In the genomic region with DNA sequence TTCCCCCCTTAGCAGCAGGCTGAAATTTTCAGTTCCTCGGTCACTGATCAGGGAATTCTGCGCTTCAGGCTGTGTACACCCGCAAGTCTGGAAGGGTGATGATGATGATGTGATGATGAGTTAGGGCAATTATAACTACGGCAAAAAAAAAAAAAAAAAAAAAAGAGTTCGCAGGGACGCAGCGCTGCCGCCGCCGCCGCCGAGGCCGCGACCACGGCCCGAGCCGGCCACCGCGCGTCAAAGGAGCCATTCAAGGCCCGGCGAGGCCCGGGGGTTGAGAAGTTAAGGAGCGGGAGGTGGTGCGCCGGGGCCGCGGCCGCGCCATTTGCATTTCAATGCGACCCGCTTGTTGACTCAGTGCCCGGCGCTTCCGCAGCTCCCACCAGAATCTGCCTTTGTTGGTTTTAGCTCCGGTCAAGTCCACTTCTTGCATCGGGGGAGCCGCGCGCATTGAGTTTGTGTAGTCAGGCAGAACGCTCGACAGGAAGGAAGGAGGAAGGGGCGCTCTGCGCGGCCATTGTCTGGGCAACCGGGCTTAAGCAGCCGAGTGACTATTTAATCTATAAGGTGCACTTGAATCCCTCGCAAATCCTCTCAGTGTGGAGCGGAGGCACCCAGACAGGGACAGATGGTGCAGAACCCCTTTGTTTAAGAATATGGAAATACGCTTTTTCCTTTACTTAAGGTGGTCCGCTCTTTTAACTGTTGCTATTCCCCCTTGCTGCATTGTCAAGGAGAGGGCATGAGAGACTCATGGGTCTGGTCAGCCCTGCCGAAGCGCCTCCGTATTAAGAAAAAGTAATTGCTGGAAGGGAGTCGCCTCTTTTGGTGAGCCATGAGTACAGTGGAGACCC, we compare ENCODE assay signal across 8 cellular contexts.
DNase-seq lines count a peak whose midpoint lies in the region; ATAC-seq, FAIRE-seq and TF ChIP-seq lines count a peak whose summit lies in the region.

No MANE protein-coding gene starts in this region.

- ATAC-seq in GM18909 (IDR thresholded peaks at IDR 0.05; ENCODE audit: poor library complexity, unreplicated experiment) (peak; percentile 79), HG03439 (IDR thresholded peaks at IDR 0.05; ENCODE audit: unreplicated experiment) (no peak)

- intact Hi-C loops in kidney (cut with DNase I), result no loop called here

- H3K27me3 ChIP-seq in HUES48 (ENCODE audit: control insufficient read depth, insufficient read depth, low read length), result no peaks in the 10 kb centered on the region

- peak overlapping the region; percentile 82 for H3K9ac ChIP-seq in HUES48 (ENCODE audit: low read depth, low read length)
- peak overlapping the region in 1 of 2 donors; percentile 71 for H3K9ac ChIP-seq in kidney (ENCODE audit: low read length in 2 of 2)

- H3K4me1 ChIP-seq in HUES48 (ENCODE audit: control insufficient read depth, insufficient read depth, low read length) (peaks cover 37% of the 10 kb centered on the region), kidney (ENCODE audit: control insufficient read depth in 1 of 2, insufficient read depth in 1 of 2, low read depth in 1 of 2, low read length in 2 of 2) (no peaks in the 10 kb centered on the region)

- DNase-seq in AG09309 (ENCODE audit: low read depth), result no peak
- peak; percentile 80 for DNase-seq in SHP77 treated with DMSO at 0.1 percent for 48 hours (lab: John Stamatoyannopoulos, UW)
- DNase-seq in dedifferentiated amniotic fluid mesenchymal stem cell (ENCODE audit: extremely low spot score), result peak; percentile 30
- peak; percentile 88 for DNase-seq in kidney

- peak overlapping the region; percentile 96 for H3K27ac ChIP-seq in HUES48 (ENCODE audit: low read depth, low read length)
- H3K27ac ChIP-seq in kidney (ENCODE audit: low read depth in 2 of 2, low read length in 2 of 2), result peak overlapping the region; percentile 22 to 50
- peak overlapping the region in 19 of 21 experiments; percentile 16 to 86 (median 73) for H3K27ac ChIP-seq in skin epidermis

- no peak for TF ChIP-seq CTCF in AG09309 (IDR thresholded peaks at IDR 0.05; ENCODE audit: control insufficient read depth, insufficient read depth, low read depth, low read length, missing control alignments)
- TF ChIP-seq CTCF in kidney (IDR thresholded peaks at IDR 0.05; ENCODE audit: borderline replicate concordance, extremely low read depth, insufficient read depth), result no peak

- H3K9me3 ChIP-seq in HUES48 (ENCODE audit: control insufficient read depth, insufficient read depth, low read length) (peaks cover 12% of the 10 kb centered on the region), kidney (ENCODE audit: control insufficient read depth in 1 of 2, low read length in 2 of 2) (no peaks in the 10 kb centered on the region)

- H3K4me3 ChIP-seq in AG09309 (ENCODE audit: control insufficient read depth, low read depth, low read length), result peak overlapping the region; percentile 26
- H3K4me3 ChIP-seq in HUES48 (ENCODE audit: low read depth, low read length), result peak overlapping the region; percentile 57
- peak overlapping the region; percentile 82 to 87 for H3K4me3 ChIP-seq in kidney (ENCODE audit: low read length in 2 of 2)
- H3K4me3 ChIP-seq in skin epidermis, result peak overlapping the region; percentile 24 to 54 (median 38)

- H3K36me3 ChIP-seq in HUES48 (ENCODE audit: control insufficient read depth, insufficient read depth, low read length) (no peaks in the 10 kb centered on the region), kidney (ENCODE audit: control insufficient read depth in 1 of 2, insufficient read depth in 2 of 2, low read length in 2 of 2) (no peaks in the 10 kb centered on the region)

- FAIRE-seq in kidney (lab: Jason Lieb, UNC), result no peak

Comparison
In these comparisons a context has a peak if more than half of its experiments do, and no peak if none do; other contexts are left out.
1. H3K4me3 ChIP-seq: peak in every context shown above with its lines; median percentile 84 in kidney; 57 in HUES48; 38 in skin epidermis; 26 in AG09309.
2. H3K27ac ChIP-seq: peak in every context shown above with its lines; median percentile 96 in HUES48; 73 in skin epidermis; 36 in kidney.